ENCODE assay signal across 1 cellular context in the genomic region with DNA sequence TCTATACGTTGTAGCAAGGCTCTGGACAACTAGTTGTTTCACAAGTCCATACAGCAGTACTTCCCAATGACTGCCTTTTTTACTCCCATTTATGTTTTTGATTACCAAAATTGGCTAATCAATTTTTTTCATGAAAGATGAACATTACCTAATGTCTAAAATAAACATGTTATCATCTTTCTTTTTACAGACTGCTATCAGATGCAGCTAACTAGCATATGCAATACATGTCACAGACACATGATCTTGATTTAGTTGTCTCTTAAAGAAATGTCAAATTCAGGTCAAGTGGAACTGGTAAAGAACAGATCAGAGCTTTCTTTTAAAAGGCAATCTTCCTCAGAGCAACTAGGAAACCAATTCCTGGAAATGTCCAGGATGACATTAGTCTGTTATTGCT.
TF ChIP-seq lines count a peak whose summit lies in the region.

No MANE protein-coding gene starts in this region.

TF ChIP-seq in A549, 52 proteins besides CTCF, POLR2A, EP300 and RAD21 (continued from another document):
- TF ChIP-seq ZNF302 (CRISPR knock-in tag; IDR thresholded peaks at IDR 0.05) (no peak), KDM5A (IDR thresholded peaks at IDR 0.05) (no peak), POLR2AphosphoS2 (conservative IDR thresholded peaks at IDR 0.05; ENCODE audit: low read length) (no peak)
